Comparison of ENCODE assay signal across 14 cellular contexts in genomic region chr2:68188831-68189230, GRCh38. TPM values are rescaled to one million over a fixed set of nuclear protein-coding genes. Genes with fewer than 3 reads are reported as not detected.
DNase-seq lines count a peak whose midpoint lies in the region; ATAC-seq and TF ChIP-seq lines count a peak whose summit lies in the region.
"Had no signal": no experiment of that assay in that cellular context is flagged by ENCODE, and none has a peak within 500 bp of the region (broad histone marks: within the 10 kb centered on the region; RNA-seq: fewer than 3 reads in every experiment).

No MANE protein-coding gene starts in this region.

- no peaks in the 10 kb centered on the region for H3K9me3 ChIP-seq in CD4-positive, CD25-positive, alpha-beta regulatory T cell (ENCODE audit: control insufficient read depth in 2 of 2, low read length in 2 of 2)
- H3K9me3 ChIP-seq: gastroesophageal sphincter, SK-N-SH had no signal

- peaks cover 38 to 60% (median 50%) of the 10 kb centered on the region in 4 donors for H3K4me1 Mint-ChIP-seq in CD4-positive, CD25-positive, alpha-beta regulatory T cell
- H3K4me1 Mint-ChIP-seq in immature natural killer cell: peaks cover 52 to 87% of the 10 kb centered on the region in 2 donors

- peak overlapping the region in 2 of 3 donors; percentile 38 to 63 for H3K27ac Mint-ChIP-seq in CD4-positive, CD25-positive, alpha-beta regulatory T cell
- H3K27ac Mint-ChIP-seq in immature natural killer cell: peak overlapping the region in 5 of 6 donors; percentile 15 to 77 (median 34)

- peaks cover 28% of the 10 kb centered on the region for H3K36me3 ChIP-seq in CD4-positive, CD25-positive, alpha-beta regulatory T cell (ENCODE audit: control insufficient read depth, insufficient read depth, low read length)
- H3K36me3 ChIP-seq in GM06990 (ENCODE audit: control insufficient read depth, insufficient read depth, low read length): peaks cover 1% of the 10 kb centered on the region; the same call in 1 of the 2 replicates

- H3K4me1 ChIP-seq in CD4-positive, CD25-positive, alpha-beta regulatory T cell (ENCODE audit: control insufficient read depth, insufficient read depth, low read length, poor library complexity, severe bottlenecking): peaks cover 28% of the 10 kb centered on the region

- ATAC-seq in CD4-positive, CD25-positive, alpha-beta regulatory T cell (ENCODE audit: low read depth in 2 of 2): no peak
- peak; percentile 48 for ATAC-seq in HG03565 (IDR thresholded peaks at IDR 0.05; ENCODE audit: unreplicated experiment)
- ATAC-seq: gastroesophageal sphincter had no signal

- H3K27ac ChIP-seq in CD4-positive, CD25-positive, alpha-beta regulatory T cell (ENCODE audit: insufficient read depth, low read length, poor library complexity, severe bottlenecking): peak overlapping the region; percentile 51
- H3K27ac ChIP-seq: gastroesophageal sphincter had no signal

- no peaks in the 10 kb centered on the region for H3K27me3 Mint-ChIP-seq in CD4-positive, CD25-positive, alpha-beta regulatory T cell
- H3K27me3 Mint-ChIP-seq in immature natural killer cell (ENCODE audit: low read depth in 3 of 3): peaks cover 0 to 1% (median 0%) of the 10 kb centered on the region in 3 donors

- H3K4me3 Mint-ChIP-seq in CD4-positive, CD25-positive, alpha-beta regulatory T cell: peak overlapping the region in 3 of 4 donors; percentile 35 to 61 (median 57)
- peak overlapping the region in 4 of 5 donors; percentile 28 to 75 (median 64) for H3K4me3 Mint-ChIP-seq in immature natural killer cell

- H3K9me3 Mint-ChIP-seq in CD4-positive, CD25-positive, alpha-beta regulatory T cell: no peaks in the 10 kb centered on the region
- no peaks in the 10 kb centered on the region for H3K9me3 Mint-ChIP-seq in immature natural killer cell

- H3K36me3 Mint-ChIP-seq in CD4-positive, CD25-positive, alpha-beta regulatory T cell: peaks cover 17% of the 10 kb centered on the region
- H3K36me3 Mint-ChIP-seq in immature natural killer cell: peaks cover 0 to 11% (median 5%) of the 10 kb centered on the region in 3 donors

- DNase-seq in CD4-positive, CD25-positive, alpha-beta regulatory T cell: peak in 2 of 3 donors; percentile 13 to 43
- no peak for DNase-seq in GM06990 (ENCODE audit: extremely low read depth, insufficient read length)
- no peak for DNase-seq in immature natural killer cell
- DNase-seq in central memory CD4-positive, alpha-beta T cell: no peak
- DNase-seq in OCI-M2 (lab: John Stamatoyannopoulos, UW; ENCODE audit: unreplicated experiment): no peak
- no peak for DNase-seq in NCI-H345 (lab: John Stamatoyannopoulos, UW)
- DNase-seq: activated CD8-positive, alpha-beta memory T cell treated with anti-CD3 and anti-CD28 coated beads, Interleukin-2, amount 50 U/mL, for 48 hours; KG1; NCI-H1436 treated with DMSO at 0.1 percent for 48 hours; NCI-H446; SK-N-SH; stimulated activated CD4-positive, alpha-beta T cell treated with anti-CD3 and anti-CD28 coated beads, Interleukin-4, amount 100 ng/mL, for 4 hours had no signal

- TF ChIP-seq CTCF in GM06990 (IDR thresholded peaks at IDR 0.05; ENCODE audit: insufficient read depth, low read length, poor library complexity, severe bottlenecking): no peak

- no peaks in the 10 kb centered on the region for H3K27me3 ChIP-seq in CD4-positive, CD25-positive, alpha-beta regulatory T cell (ENCODE audit: control insufficient read depth, insufficient read depth, low read length)
- no peaks in the 10 kb centered on the region for H3K27me3 ChIP-seq in GM06990 (replicated peaks; ENCODE audit: control insufficient read depth, insufficient read depth, low read length)
- H3K27me3 ChIP-seq: gastroesophageal sphincter had no signal

- H3K4me3 ChIP-seq in CD4-positive, CD25-positive, alpha-beta regulatory T cell (ENCODE audit: low read depth, low read length): peak overlapping the region; percentile 69
- H3K4me3 ChIP-seq in GM06990 (replicated peaks; ENCODE audit: low read depth, low read length): peak overlapping the region; percentile 48
- H3K4me3 ChIP-seq: gastroesophageal sphincter had no signal

RNA-seq across cellular contexts. Expression of gene PNO1, which starts 31.1 kb away (rescaled TPM):
- total RNA-seq in CD4-positive, CD25-positive, alpha-beta regulatory T cell: 29.8 TPM
- 10 to 100 TPM; 20.6 to 25.0 (median 22.8) TPM for polyA plus RNA-seq in CD4-positive, CD25-positive, alpha-beta regulatory T cell
- 10 to 100 TPM; 14.8 to 15.5 (median 14.8) TPM for polyA plus RNA-seq in immature natural killer cell

Comparison
In these comparisons a context has a peak if more than half of its experiments do, and no peak if none do; other contexts are left out.
1. DNase-seq: peak in CD4-positive, CD25-positive, alpha-beta regulatory T cell (2 of 3); none in GM06990 (single experiment), immature natural killer cell (0 of 3), central memory CD4-positive, alpha-beta T cell (single experiment), OCI-M2 (single experiment) and NCI-H345 (single experiment).